18 cellular contexts compared by ENCODE assay signal in genomic region chr3:123734527-123734902, GRCh38.
"Had no signal": no experiment of that assay in that cellular context is flagged by ENCODE, and none has a peak within 500 bp of the region (broad histone marks: within the 10 kb centered on the region; RNA-seq: fewer than 3 reads in every experiment).

No MANE protein-coding gene starts in this region.

- H3K36me3 ChIP-seq: esophagus squamous epithelium, heart right ventricle, left lung, thyroid gland had no signal

- FAIRE-seq: endometrium, frontal cortex had no signal

- H3K4me1 ChIP-seq: heart right ventricle, left lung, parathyroid adenoma, thyroid gland had no signal

- H3K9me3 ChIP-seq: esophagus squamous epithelium, heart right ventricle, left lung, thyroid gland had no signal

- H3K9ac ChIP-seq: parathyroid adenoma had no signal

- H3K27me3 ChIP-seq: esophagus squamous epithelium, heart right ventricle, left lung, thyroid gland had no signal

- H3K27ac ChIP-seq: esophagus squamous epithelium, heart right ventricle, left lung, parathyroid adenoma, thyroid gland had no signal

- DNase-seq: activated CD4-positive, alpha-beta T cell treated with anti-CD3 and anti-CD28 coated beads for 1 hour; activated CD4-positive, alpha-beta T cell treated with anti-CD3 and anti-CD28 coated beads, Interleukin-2, amount 50 U/mL, for 48 hours; activated CD8-positive, alpha-beta memory T cell treated with anti-CD3 and anti-CD28 coated beads, Interleukin-2, amount 10 ng/mL, durations not matched to agents 7 days and 5 days; activated effector memory CD4-positive, alpha-beta T cell treated with Interleukin-2 at 50 U/mL for 16 hours; activated T-cell treated with anti-CD3 and anti-CD28 coated beads, Interleukin-2, amount 50 U/mL, for 24 hours; amygdala; esophagus squamous epithelium; heart right ventricle; islet precursor cell; left lung; T-helper 9 cell; thyroid gland had no signal

- H3K4me3 ChIP-seq: esophagus squamous epithelium, heart right ventricle, left lung, skin epidermis, thyroid gland had no signal

- H3K79me2 ChIP-seq: parathyroid adenoma had no signal

- ATAC-seq: activated CD8-positive, alpha-beta memory T cell treated with anti-CD3 and anti-CD28 coated beads, Interleukin-2, amount 10 ng/mL, durations not matched to agents 7 days and 5 days; activated naive CD4-positive, alpha-beta T cell treated with anti-CD3 and anti-CD28 coated beads, Interleukin-2, amount 50 U/mL, for 72 hours; heart right ventricle; left lung; stimulated activated effector memory CD8-positive, alpha-beta T cell treated with anti-CD3 and anti-CD28 coated beads, Interleukin-12 subunit alpha, Interleukin-12 subunit beta, amount 100 ng/mL, for 72 hours had no signal

- H2AFZ ChIP-seq: parathyroid adenoma had no signal
